Comparison of ENCODE assay signal across 9 cellular contexts in genomic region chr14:69625299-69626131, GRCh38. TPM values are rescaled to one million over a fixed set of nuclear protein-coding genes. Genes with fewer than 3 reads are reported as not detected.
DNase-seq lines count a peak whose midpoint lies in the region; ATAC-seq, FAIRE-seq and TF ChIP-seq lines count a peak whose summit lies in the region.
"Had no signal": no experiment of that assay in that cellular context is flagged by ENCODE, and none has a peak within 500 bp of the region (broad histone marks: within the 10 kb centered on the region; RNA-seq: fewer than 3 reads in every experiment).

No MANE protein-coding gene starts in this region.

- no peaks in the 10 kb centered on the region for H3K27me3 Mint-ChIP-seq in activated T-cell treated with anti-CD3 and anti-CD28 coated beads, Interleukin-2, amount 50 U/mL, for 72 hours (ENCODE audit: low read depth)

- H4K20me1 ChIP-seq in DOHH2 (ENCODE audit: control insufficient read depth, insufficient read depth, low read depth, low read length) (no peaks in the 10 kb centered on the region), MM.1S (ENCODE audit: insufficient read depth, low read length) (no peaks in the 10 kb centered on the region)

- peaks cover 98% of the 10 kb centered on the region for H3K4me1 Mint-ChIP-seq in activated T-cell treated with anti-CD3 and anti-CD28 coated beads, Interleukin-2, amount 50 U/mL, for 72 hours (ENCODE audit: low read depth)

- no peaks in the 10 kb centered on the region for H3K9me3 Mint-ChIP-seq in activated T-cell treated with anti-CD3 and anti-CD28 coated beads, Interleukin-2, amount 50 U/mL, for 72 hours

- DNase-seq in MM.1S: peak; percentile 52
- peak; percentile 84 to 88 for DNase-seq in activated T-cell treated with anti-CD3 and anti-CD28 coated beads, Interleukin-2, amount 50 U/mL, for 72 hours
- peak; percentile 56 for DNase-seq in glomerular visceral epithelial cell (ENCODE audit: extremely low spot score)
- DNase-seq in small intestine: peak; percentile 50
- DNase-seq in GM03348 (ENCODE audit: low spot score): no peak
- no peak for DNase-seq in NCI-H2171 (lab: John Stamatoyannopoulos, UW)

- no peak for FAIRE-seq in small intestine (lab: Jason Lieb, UNC)
- FAIRE-seq: H1 had no signal

- H3K27ac ChIP-seq in DOHH2 (ENCODE audit: low read depth, low read length) (peak overlapping the region; percentile 23), MM.1S (ENCODE audit: low read length) (peak overlapping the region; percentile 50; the same call in 1 of the 2 replicates), small intestine (ENCODE audit: low read depth in 1 of 2, low read length in 1 of 2) (peak overlapping the region; percentile 30 to 65)

- no peaks in the 10 kb centered on the region for H3K27me3 ChIP-seq in DOHH2 (ENCODE audit: control insufficient read depth, low read length)
- H3K27me3 ChIP-seq in MM.1S (replicated peaks; ENCODE audit: insufficient read depth, low read length): no peaks in the 10 kb centered on the region
- H3K27me3 ChIP-seq in small intestine (ENCODE audit: control insufficient read depth in 2 of 2, insufficient read depth in 2 of 2, low read length in 2 of 2): no peaks in the 10 kb centered on the region

- H3K4me3 Mint-ChIP-seq in activated T-cell treated with anti-CD3 and anti-CD28 coated beads, Interleukin-2, amount 50 U/mL, for 72 hours: peak overlapping the region; percentile 83 to 95

- H3K27ac Mint-ChIP-seq in activated T-cell treated with anti-CD3 and anti-CD28 coated beads, Interleukin-2, amount 50 U/mL, for 72 hours: peak overlapping the region; percentile 99

- peak; percentile 75 for ATAC-seq in GM21576 (IDR thresholded peaks at IDR 0.05; ENCODE audit: unreplicated experiment)
- ATAC-seq in activated T-cell treated with anti-CD3 and anti-CD28 coated beads, Interleukin-2, amount 50 U/mL, for 72 hours (replicated peaks in 1 of 2): peak; percentile 90 to 93

- peak overlapping the region; percentile 52 for H3K4me3 ChIP-seq in DOHH2 (ENCODE audit: low read length)
- no peak overlapping the region; the same call in 1 of the 2 replicates for H3K4me3 ChIP-seq in MM.1S (ENCODE audit: low read length)
- no peak overlapping the region for H3K4me3 ChIP-seq in small intestine (ENCODE audit: low read depth in 1 of 2, low read length in 2 of 2)

- H3K9me2 ChIP-seq in DOHH2 (replicated peaks; ENCODE audit: control insufficient read depth, low read length) (no peaks in the 10 kb centered on the region), MM.1S (replicated peaks; ENCODE audit: insufficient read depth, low read length) (no peaks in the 10 kb centered on the region)

- H3K79me2 ChIP-seq in DOHH2 (ENCODE audit: control insufficient read depth, low read length): peaks cover 98% of the 10 kb centered on the region
- peaks cover 99% of the 10 kb centered on the region for H3K79me2 ChIP-seq in MM.1S (ENCODE audit: low read length)

- peaks cover 2 to 6% of the 10 kb centered on the region in 2 donors for H3K36me3 Mint-ChIP-seq in activated T-cell treated with anti-CD3 and anti-CD28 coated beads, Interleukin-2, amount 50 U/mL, for 72 hours (ENCODE audit: insufficient read depth in 2 of 2)

- H3K9ac ChIP-seq in MM.1S (ENCODE audit: low read length): no peak overlapping the region; the same call in 1 of the 2 replicates

- H2AFZ ChIP-seq in MM.1S (ENCODE audit: low read length): no peak overlapping the region

- peak overlapping the region; percentile 71 for H3K4me2 ChIP-seq in DOHH2 (ENCODE audit: low read length)
- H3K4me2 ChIP-seq in MM.1S (ENCODE audit: low read depth, low read length): peak overlapping the region; percentile 54

- peaks cover 11% of the 10 kb centered on the region; the same call in 1 of the 2 replicates for H3F3A ChIP-seq in DOHH2 (ENCODE audit: control insufficient read depth, insufficient read depth)
- 0 out of 2 replicates have a peak, but pooled peaks cover 2% of the 10 kb centered on the region for H3F3A ChIP-seq in MM.1S (ENCODE audit: insufficient read depth, low read length)

- H3K9me3 ChIP-seq in DOHH2 (ENCODE audit: control insufficient read depth, insufficient read depth, low read length): no peaks in the 10 kb centered on the region
- no peaks in the 10 kb centered on the region for H3K9me3 ChIP-seq in MM.1S (replicated peaks; ENCODE audit: insufficient read depth, low read length)
- no peaks in the 10 kb centered on the region for H3K9me3 ChIP-seq in small intestine (ENCODE audit: control insufficient read depth, low read depth)

- WGBS in small intestine, 3 donors: 44 to 74% (median 58%) methylated on average over 11 of the region's 11 CpGs

- H3K36me3 ChIP-seq in DOHH2 (ENCODE audit: control insufficient read depth, low read length) (no peaks in the 10 kb centered on the region), MM.1S (replicated peaks; ENCODE audit: insufficient read depth, low read length) (no peaks in the 10 kb centered on the region), small intestine (ENCODE audit: control insufficient read depth in 2 of 2, insufficient read depth in 2 of 2, low read length in 2 of 2) (no peaks in the 10 kb centered on the region)

- TF ChIP-seq CTCF in DOHH2 (IDR thresholded peaks at IDR 0.05; ENCODE audit: low read depth, low read length, poor library complexity, severe bottlenecking) (no peak), MM.1S (IDR thresholded peaks at IDR 0.05; ENCODE audit: low read length) (no peak)

- H3K4me1 ChIP-seq in DOHH2 (ENCODE audit: control insufficient read depth, low read length) (peaks cover 83% of the 10 kb centered on the region), MM.1S (ENCODE audit: low read length) (peaks cover 19% of the 10 kb centered on the region), small intestine (ENCODE audit: control insufficient read depth in 2 of 2, insufficient read depth in 1 of 2, low read depth in 1 of 2, low read length in 1 of 2) (peaks cover 14 to 37% of the 10 kb centered on the region in 2 donors)

RNA-seq across cellular contexts. Expression of gene SUSD6, which starts 14.1 kb away (rescaled TPM):
- 10 to 100 TPM; 60.3 to 73.8 TPM for total RNA-seq in activated T-cell treated with anti-CD3 and anti-CD28 coated beads, Interleukin-2, amount 50 U/mL, for 72 hours
- 10 to 100 TPM; 14.3 to 18.8 (median 14.5) TPM for polyA plus RNA-seq in small intestine

RNA-seq across cellular contexts. Expression of gene CCDC177, which starts 50.8 kb away (rescaled TPM):
- total RNA-seq in activated T-cell treated with anti-CD3 and anti-CD28 coated beads, Interleukin-2, amount 50 U/mL, for 72 hours: not detected
- polyA plus RNA-seq in small intestine: under 1 TPM in 1 of 3 donors, not detected in 2; 0.03 TPM

Comparison
In these comparisons a context has a peak if more than half of its experiments do, and no peak if none do; other contexts are left out.
1. DNase-seq: peak in MM.1S (single experiment), activated T-cell treated with anti-CD3 and anti-CD28 coated beads, Interleukin-2, amount 50 U/mL, for 72 hours (2 of 2), glomerular visceral epithelial cell (single experiment) and small intestine (single experiment); none in GM03348 (single experiment) and NCI-H2171 (single experiment).
2. Peak in every context shown above with its lines, with median percentiles within 50 percentile points of each other: H3K27ac ChIP-seq.